Comparison of ENCODE assay signal across 8 cellular contexts in the genomic region with DNA sequence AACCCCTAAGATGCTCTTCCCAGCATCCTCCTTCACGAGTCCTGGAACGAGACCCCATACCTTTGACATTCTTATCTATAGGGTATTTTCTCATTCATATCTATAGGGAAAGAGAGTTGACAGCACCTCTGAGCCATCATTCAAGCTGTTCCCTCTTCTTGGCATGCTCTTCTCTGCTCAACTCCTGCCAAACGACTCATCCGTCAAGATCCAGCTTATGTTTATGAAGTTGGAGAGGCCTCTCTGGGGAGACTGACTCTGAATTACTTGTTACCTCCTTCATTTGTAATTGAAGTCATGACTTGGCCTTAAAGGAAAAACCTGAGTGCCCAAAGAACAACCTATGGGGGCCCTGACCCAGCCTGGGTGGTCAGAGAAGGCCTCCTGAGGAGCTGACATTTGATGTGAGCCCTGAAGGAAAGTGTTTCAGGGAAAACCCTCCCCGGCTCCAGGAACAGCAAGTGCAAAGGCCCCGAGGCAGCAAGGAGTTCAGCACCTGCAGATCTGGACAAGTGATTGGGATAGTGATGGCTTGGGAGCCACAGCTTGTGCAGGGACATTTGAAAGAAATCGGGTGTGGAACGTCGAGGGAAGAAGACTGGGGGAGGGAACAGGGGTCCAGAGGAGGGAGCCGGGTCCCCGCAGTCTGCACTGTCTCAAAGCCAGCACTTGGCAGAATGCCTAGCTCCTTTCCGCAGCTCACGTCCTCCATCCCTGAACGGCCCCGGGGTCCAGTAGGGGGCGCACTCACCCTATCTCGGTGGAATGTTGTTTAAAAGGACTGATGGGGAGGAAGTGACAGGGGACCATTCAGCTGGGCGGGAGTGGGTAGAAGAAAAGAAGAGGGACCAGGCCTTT. TPM values are rescaled to one million over a fixed set of nuclear protein-coding genes. Genes with fewer than 3 reads are reported as not detected.
DNase-seq lines count a peak whose midpoint lies in the region; ATAC-seq and TF ChIP-seq lines count a peak whose summit lies in the region.

No MANE protein-coding gene starts in this region.

- no peak overlapping the region for H3K4me3 ChIP-seq in CD8-positive, alpha-beta memory T cell (ENCODE audit: low read length)
- H3K4me3 ChIP-seq in Panc1 (ENCODE audit: low read depth in 2 of 2, low read length in 2 of 2) (no peak overlapping the region), aorta (ENCODE audit: low read length in 2 of 2) (no peak overlapping the region)

- DNase-seq in CD8-positive, alpha-beta memory T cell, result peak in 4 of 5 donors; percentile 17 to 62 (median 24)
- peak; percentile 79 for DNase-seq in HT-29 (ENCODE audit: low spot score)
- DNase-seq in Panc1 (ENCODE audit: low read depth, low spot score), result peak; percentile 41
- peak; percentile 62 for DNase-seq in activated T-helper 1 cell treated with anti-CD3 and anti-CD28 coated beads, Interleukin-12 subunit alpha, Interleukin-12 subunit beta, Interleukin-2, Interleukin-4 antibody, amounts not matched to agents 30 ng/mL and 10 ng/mL and 1 ng/mL, durations not matched to agents 14 hours and 24 hours and 36 hours (ENCODE audit: low spot score)
- peak; percentile 16 for DNase-seq in globus pallidus (ENCODE audit: low spot score)
- DNase-seq in posterior vena cava (ENCODE audit: low spot score), result peak; percentile 95
- DNase-seq in aorta, result peak; percentile 86 to 94

- intact Hi-C loops in Panc1 (cut with micrococcal nuclease; ENCODE audit: unreplicated experiment) (loop anchor here (1.0 kb wide), 1 partner anchor 65 kb away; no protein-coding TSS in a partner anchor), posterior vena cava (cut with DNase I) (loop anchor here (5.0 to 10.0 kb wide), 2 partner anchors 60 to 67 kb away; partner anchors contain the start of gene PINK1 (in 1 of the 2)), aorta (cut with DNase I) (loop anchor here in 1 of 2 donors (5.0 kb wide), 1 partner anchor 57 kb away; the partner anchor contains the start of gene PINK1)
- intact Hi-C loops in activated T-helper 1 cell treated with anti-CD3 and anti-CD28 coated beads, Interleukin-12 subunit alpha, Interleukin-12 subunit beta, Interleukin-2, Interleukin-4 antibody, amounts not matched to agents 30 ng/mL and 10 ng/mL and 1 ng/mL, durations not matched to agents 14 hours and 24 hours and 36 hours (cut with micrococcal nuclease), result loop anchor here (1.0 kb wide), 2 partner anchors 59 to 65 kb away; no protein-coding TSS in a partner anchor

- no peaks in the 10 kb centered on the region for H3K9me3 ChIP-seq in CD8-positive, alpha-beta memory T cell (ENCODE audit: low read length)
- H3K9me3 ChIP-seq in Panc1 (ENCODE audit: control insufficient read depth, insufficient read depth, low read depth, low read length) (peaks cover 5% of the 10 kb centered on the region; the same call in 1 of the 2 replicates), aorta (ENCODE audit: control insufficient read depth, low read length) (peaks cover 6% of the 10 kb centered on the region)

- POLR2A ChIA-PET in CD8-positive, alpha-beta memory T cell (lab: Charles Lee), result no interaction called here
- POLR2A ChIA-PET in Panc1 (lab: Charles Lee), result no interaction called here

- in situ Hi-C loops in Panc1 (cut with HindIII; ENCODE audit: low pct_unique_long_range_greater_than_20kb, low sequenced_read_pairs), result no loop called here

- CTCF ChIA-PET in CD8-positive, alpha-beta memory T cell (lab: Charles Lee), result interaction anchor here (0.9 to 1.6 kb wide), 2 partner anchors 11 to 55 kb away, joined by 3 read pairs; no protein-coding TSS in a partner anchor
- CTCF ChIA-PET in Panc1 (lab: Charles Lee), result interaction anchor here (0.7 to 1.1 kb wide), 6 partner anchors 19 to 64 kb away, joined by 4 to 18 read pairs (median 6); partner anchors contain the start of gene PINK1

- H3K4me1 ChIP-seq in CD8-positive, alpha-beta memory T cell (ENCODE audit: insufficient read depth, low read length), result no peaks in the 10 kb centered on the region
- H3K4me1 ChIP-seq in Panc1 (ENCODE audit: control insufficient read depth, insufficient read depth, low read length) (0 out of 2 replicates have a peak, but pooled peaks cover 3% of the 10 kb centered on the region), aorta (ENCODE audit: control insufficient read depth in 1 of 2, insufficient read depth in 2 of 2, low read length in 2 of 2) (no peaks in the 10 kb centered on the region)

- 21 to 22% methylated on average over 18 of the region's 18 CpGs for WGBS in aorta, 2 donors

- H3K36me3 Mint-ChIP-seq in CD8-positive, alpha-beta memory T cell, result no peaks in the 10 kb centered on the region
- H3K36me3 Mint-ChIP-seq in activated T-helper 1 cell treated with anti-CD3 and anti-CD28 coated beads, Interleukin-12 subunit alpha, Interleukin-12 subunit beta, Interleukin-2, Interleukin-4 antibody, amounts not matched to agents 30 ng/mL and 10 ng/mL and 1 ng/mL, durations not matched to agents 14 hours and 24 hours and 36 hours (ENCODE audit: low read depth), result no peaks in the 10 kb centered on the region

- peaks cover 11 to 51% of the 10 kb centered on the region in 2 donors for H3K27me3 Mint-ChIP-seq in CD8-positive, alpha-beta memory T cell
- peaks cover 10% of the 10 kb centered on the region for H3K27me3 Mint-ChIP-seq in activated T-helper 1 cell treated with anti-CD3 and anti-CD28 coated beads, Interleukin-12 subunit alpha, Interleukin-12 subunit beta, Interleukin-2, Interleukin-4 antibody, amounts not matched to agents 30 ng/mL and 10 ng/mL and 1 ng/mL, durations not matched to agents 14 hours and 24 hours and 36 hours (ENCODE audit: insufficient read depth)

- H3K9me3 Mint-ChIP-seq in CD8-positive, alpha-beta memory T cell, result peaks cover 0 to 2% (median 0%) of the 10 kb centered on the region in 5 donors
- H3K9me3 Mint-ChIP-seq in activated T-helper 1 cell treated with anti-CD3 and anti-CD28 coated beads, Interleukin-12 subunit alpha, Interleukin-12 subunit beta, Interleukin-2, Interleukin-4 antibody, amounts not matched to agents 30 ng/mL and 10 ng/mL and 1 ng/mL, durations not matched to agents 14 hours and 24 hours and 36 hours, result peaks cover 3% of the 10 kb centered on the region

- BruUV-seq in Panc1 (replicated peaks; lab: Mats Ljungman, UMichigan), result no TSS peak

- no peak overlapping the region for H3K27ac Mint-ChIP-seq in CD8-positive, alpha-beta memory T cell
- H3K27ac Mint-ChIP-seq in activated T-helper 1 cell treated with anti-CD3 and anti-CD28 coated beads, Interleukin-12 subunit alpha, Interleukin-12 subunit beta, Interleukin-2, Interleukin-4 antibody, amounts not matched to agents 30 ng/mL and 10 ng/mL and 1 ng/mL, durations not matched to agents 14 hours and 24 hours and 36 hours, result no peak overlapping the region

- no peak overlapping the region for H3K27ac ChIP-seq in CD8-positive, alpha-beta memory T cell (ENCODE audit: low read depth, low read length)
- no peak overlapping the region for H3K27ac ChIP-seq in Panc1 (ENCODE audit: low read length)
- no peak overlapping the region for H3K27ac ChIP-seq in aorta (ENCODE audit: low read depth in 1 of 2, low read length in 2 of 2)

- ATAC-seq in Panc1 (peak; percentile 96), aorta (ENCODE audit: low FRiP score) (peak; percentile 91), HG03460 (IDR thresholded peaks at IDR 0.05; ENCODE audit: unreplicated experiment) (no peak)

- no peaks in the 10 kb centered on the region for H3K36me3 ChIP-seq in CD8-positive, alpha-beta memory T cell (ENCODE audit: insufficient read depth, low read length)
- H3K36me3 ChIP-seq in Panc1 (ENCODE audit: control insufficient read depth, insufficient read depth, low read length), result no peaks in the 10 kb centered on the region
- no peaks in the 10 kb centered on the region for H3K36me3 ChIP-seq in aorta (ENCODE audit: control insufficient read depth in 1 of 2, insufficient read depth in 2 of 2, low read length in 1 of 2)

- H3K27me3 ChIP-seq in CD8-positive, alpha-beta memory T cell (ENCODE audit: insufficient read depth, low read length, poor library complexity, severe bottlenecking), result peaks cover 5% of the 10 kb centered on the region
- H3K27me3 ChIP-seq in Panc1 (ENCODE audit: control insufficient read depth, insufficient read depth, low read length), result no peaks in the 10 kb centered on the region
- no peaks in the 10 kb centered on the region for H3K27me3 ChIP-seq in aorta (ENCODE audit: control insufficient read depth in 1 of 2, insufficient read depth in 2 of 2, low read length in 1 of 2)

- H3K4me3 Mint-ChIP-seq in CD8-positive, alpha-beta memory T cell, result no peak overlapping the region
- no peak overlapping the region for H3K4me3 Mint-ChIP-seq in activated T-helper 1 cell treated with anti-CD3 and anti-CD28 coated beads, Interleukin-12 subunit alpha, Interleukin-12 subunit beta, Interleukin-2, Interleukin-4 antibody, amounts not matched to agents 30 ng/mL and 10 ng/mL and 1 ng/mL, durations not matched to agents 14 hours and 24 hours and 36 hours

- peak; percentile 92 for TF ChIP-seq CTCF in Panc1 (IDR thresholded peaks at IDR 0.05)

- H3K4me1 Mint-ChIP-seq in CD8-positive, alpha-beta memory T cell, result no peaks in the 10 kb centered on the region
- peaks cover 6% of the 10 kb centered on the region for H3K4me1 Mint-ChIP-seq in activated T-helper 1 cell treated with anti-CD3 and anti-CD28 coated beads, Interleukin-12 subunit alpha, Interleukin-12 subunit beta, Interleukin-2, Interleukin-4 antibody, amounts not matched to agents 30 ng/mL and 10 ng/mL and 1 ng/mL, durations not matched to agents 14 hours and 24 hours and 36 hours (ENCODE audit: low read depth)

RNA-seq across cellular contexts. Expression of gene CDA, which starts 14.0 kb away (rescaled TPM):
- total RNA-seq in CD8-positive, alpha-beta memory T cell, result not detected
- not detected for polyA plus RNA-seq in CD8-positive, alpha-beta memory T cell
- 1.7 and 3.2 TPM in 2 replicates for total RNA-seq in HT-29 (2014; rRNA removed; shearing (Covaris generic))
- total RNA-seq in Panc1 (2021; ENCODE audit: unreplicated experiment), result 0.62 TPM
- not detected for polyA plus RNA-seq in Panc1 (2012; ENCODE audit: insufficient read length)
- not detected in 2 replicates for total RNA-seq in activated T-helper 1 cell treated with anti-CD3 and anti-CD28 coated beads, Interleukin-12 subunit alpha, Interleukin-12 subunit beta, Interleukin-2, Interleukin-4 antibody, amounts not matched to agents 30 ng/mL and 10 ng/mL and 1 ng/mL, durations not matched to agents 14 hours and 24 hours and 36 hours
- total RNA-seq in posterior vena cava, result 1 to 10 TPM; 5.0 to 9.1 TPM
- total RNA-seq in aorta, result 1 to 10 TPM; 5.3 to 9.0 TPM
- 10 to 100 TPM in 1 of 2 donors, 1 to 10 TPM in 1; 5.4 to 16.2 TPM for polyA plus RNA-seq in aorta

RNA-seq across cellular contexts. Expression of gene FAM43B, which starts 22.5 kb away (rescaled TPM):
- total RNA-seq in CD8-positive, alpha-beta memory T cell, result not detected
- polyA plus RNA-seq in CD8-positive, alpha-beta memory T cell, result not detected
- total RNA-seq in HT-29 (2014; rRNA removed; shearing (Covaris generic)), result not detected in 2 replicates
- total RNA-seq in Panc1 (2021; ENCODE audit: unreplicated experiment) (3.0 TPM), posterior vena cava (1 to 10 TPM; 1.2 to 3.9 TPM), aorta (1 to 10 TPM in 1 of 2 donors, under 1 TPM in 1; 0.52 to 2.7 TPM)
- polyA plus RNA-seq in Panc1 (2012; ENCODE audit: insufficient read length), result 5.1 TPM
- total RNA-seq in activated T-helper 1 cell treated with anti-CD3 and anti-CD28 coated beads, Interleukin-12 subunit alpha, Interleukin-12 subunit beta, Interleukin-2, Interleukin-4 antibody, amounts not matched to agents 30 ng/mL and 10 ng/mL and 1 ng/mL, durations not matched to agents 14 hours and 24 hours and 36 hours, result not detected in 2 replicates
- polyA plus RNA-seq in aorta, result not detected

RNA-seq across cellular contexts. Expression of gene PINK1, which starts 58.3 kb away (rescaled TPM):
- total RNA-seq in CD8-positive, alpha-beta memory T cell, result 1 to 10 TPM; 7.9 to 9.2 TPM
- 31.1 TPM for polyA plus RNA-seq in CD8-positive, alpha-beta memory T cell
- 21.2 and 22.3 TPM in 2 replicates for total RNA-seq in HT-29 (2014; rRNA removed; shearing (Covaris generic))
- total RNA-seq in Panc1 (2021; ENCODE audit: unreplicated experiment) (32.1 TPM), posterior vena cava (10 to 100 TPM; 64.8 to 95.9 TPM), aorta (10 to 100 TPM; 72.0 to 90.2 TPM)
- 48.0 TPM for polyA plus RNA-seq in Panc1 (2012; ENCODE audit: insufficient read length)
- total RNA-seq in activated T-helper 1 cell treated with anti-CD3 and anti-CD28 coated beads, Interleukin-12 subunit alpha, Interleukin-12 subunit beta, Interleukin-2, Interleukin-4 antibody, amounts not matched to agents 30 ng/mL and 10 ng/mL and 1 ng/mL, durations not matched to agents 14 hours and 24 hours and 36 hours, result 2.6 and 3.3 TPM in 2 replicates
- 100 to 1,000 TPM in 1 of 2 donors, 10 to 100 TPM in 1; 94.6 to 129 TPM for polyA plus RNA-seq in aorta

Comparison
In these comparisons a context has a peak if more than half of its experiments do, and no peak if none do; other contexts are left out.
1. DNase-seq: peak in every context shown above with its lines; median percentile 95 in posterior vena cava; 90 in aorta; 79 in HT-29; 62 in activated T-helper 1 cell treated with anti-CD3 and anti-CD28 coated beads, Interleukin-12 subunit alpha, Interleukin-12 subunit beta, Interleukin-2, Interleukin-4 antibody, amounts not matched to agents 30 ng/mL and 10 ng/mL and 1 ng/mL, durations not matched to agents 14 hours and 24 hours and 36 hours; 41 in Panc1; 24 in CD8-positive, alpha-beta memory T cell; 16 in globus pallidus.